8 cellular contexts compared by ENCODE assay signal in genomic region chr11:123741159-123741951, GRCh38. TPM values are rescaled to one million over a fixed set of nuclear protein-coding genes. Genes with fewer than 3 reads are reported as not detected.
DNase-seq lines count a peak whose midpoint lies in the region; ATAC-seq, FAIRE-seq and TF ChIP-seq lines count a peak whose summit lies in the region.

ZNF202 (minus strand) TSS chr11:123741660; CDS start chr11:123730888, 10,772 bp downstream.

- TF ChIP-seq CTCF in GM12875 (IDR thresholded peaks at IDR 0.05; ENCODE audit: borderline replicate concordance, insufficient read depth, low read depth, low read length) (peak; percentile 14; the same call in 1 of the 2 replicates), SU-DHL-6 (IDR thresholded peaks at IDR 0.05; ENCODE audit: insufficient read depth, low read length, poor library complexity, severe bottlenecking) (no peak), pancreas (IDR thresholded peaks at IDR 0.05) (peak in 1 of 4 donors; percentile 15), tibial artery (IDR thresholded peaks at IDR 0.05) (no peak)

- H3K4me3 ChIP-seq in GM12875 (ENCODE audit: low read depth, low read length) (peak within 1 kb of the TSS; percentile 74), SU-DHL-6 (ENCODE audit: insufficient read depth, low read length, poor library complexity, severe bottlenecking) (peak within 1 kb of the TSS; percentile 83), pancreas (peak within 1 kb of the TSS; percentile 84 to 97 (median 94)), tibial artery (peak within 1 kb of the TSS; percentile 80 to 88)

- H3K36me3 ChIP-seq in SU-DHL-6 (ENCODE audit: low read length) (peaks cover 24% of the 10 kb centered on the region), pancreas (no peaks in the 10 kb centered on the region), tibial artery (peaks cover 0 to 16% (median 1%) of the 10 kb centered on the region in 3 donors)

- peaks cover 10% of the 10 kb centered on the region for H3K27me3 Mint-ChIP-seq in activated naive CD8-positive, alpha-beta T cell treated with anti-CD3 and anti-CD28 coated beads, Interleukin-2, amount 10 ng/mL, durations not matched to agents 7 days and 5 days

- peak within 1 kb of the TSS; percentile 91 for H3K4me3 Mint-ChIP-seq in activated naive CD8-positive, alpha-beta T cell treated with anti-CD3 and anti-CD28 coated beads, Interleukin-2, amount 10 ng/mL, durations not matched to agents 7 days and 5 days

- H3K27ac Mint-ChIP-seq in activated naive CD8-positive, alpha-beta T cell treated with anti-CD3 and anti-CD28 coated beads, Interleukin-2, amount 10 ng/mL, durations not matched to agents 7 days and 5 days = peak within 1 kb of the TSS; percentile 90

- peak within 1 kb of the TSS; percentile 85 for H3K4me2 ChIP-seq in SU-DHL-6 (ENCODE audit: low read depth, low read length, poor library complexity, severe bottlenecking)

- H2AFZ ChIP-seq in SU-DHL-6 (ENCODE audit: low read depth, low read length, severe bottlenecking) = peak within 1 kb of the TSS; percentile 98

- no peaks in the 10 kb centered on the region for H3F3A ChIP-seq in SU-DHL-6 (ENCODE audit: insufficient read depth)

- peaks cover 0 to 15% (median 5%) of the 10 kb centered on the region in 3 donors for H3K4me1 ChIP-seq in pancreas
- H3K4me1 ChIP-seq in tibial artery = peaks cover 0 to 22% (median 18%) of the 10 kb centered on the region in 4 donors

- H3K9me3 ChIP-seq in SU-DHL-6 (ENCODE audit: insufficient read depth, low read length) = no peaks in the 10 kb centered on the region
- no peaks in the 10 kb centered on the region for H3K9me3 ChIP-seq in pancreas
- no peaks in the 10 kb centered on the region for H3K9me3 ChIP-seq in tibial artery

- peaks cover 49% of the 10 kb centered on the region for H3K79me2 ChIP-seq in SU-DHL-6 (ENCODE audit: insufficient read depth, low read length)

- POLR2A ChIA-PET in activated naive CD8-positive, alpha-beta T cell treated with anti-CD3 and anti-CD28 coated beads, Interleukin-2, amount 10 ng/mL, durations not matched to agents 7 days and 5 days (lab: Charles Lee) = interaction anchor here (1.0 kb wide), 1 partner anchor 12 kb away, joined by 3 read pairs; no protein-coding TSS in a partner anchor

- DNase-seq in NCI-H1417 (lab: John Stamatoyannopoulos, UW) = peak; percentile 90 to 95 (median 92)
- peak; percentile 93 for DNase-seq in activated naive CD8-positive, alpha-beta T cell treated with anti-CD3 and anti-CD28 coated beads, Interleukin-2, amount 10 ng/mL, durations not matched to agents 7 days and 5 days
- peak; percentile 95 for DNase-seq in Right ventricle myocardium inferior (ENCODE audit: missing footprints)
- peak; percentile 87 to 95 (median 90) for DNase-seq in pancreas
- DNase-seq in tibial artery = peak; percentile 89 to 93

- peak within 1 kb of the TSS; percentile 33; the same call in 1 of the 2 replicates for H3K27ac ChIP-seq in SU-DHL-6 (ENCODE audit: low read depth, low read length)
- H3K27ac ChIP-seq in pancreas = peak within 1 kb of the TSS; percentile 42 to 69 (median 52)
- H3K27ac ChIP-seq in tibial artery = peak within 1 kb of the TSS; percentile 79 to 81

- intact Hi-C loops in Right ventricle myocardium inferior (cut with DNase I) = no loop called here
- intact Hi-C loops in pancreas (cut with DNase I) = no loop called here
- intact Hi-C loops in tibial artery (cut with DNase I; ENCODE audit: low total_unique reads) = no loop called here

- H3K9ac ChIP-seq in SU-DHL-6 (ENCODE audit: low read length) = peak within 1 kb of the TSS; percentile 93

- 1% methylated on average over 59 to 65 of the region's 65 CpGs for WGBS in pancreas, 2 donors

- H3K27me3 ChIP-seq in SU-DHL-6 (ENCODE audit: low read length) = no peaks in the 10 kb centered on the region
- no peaks in the 10 kb centered on the region for H3K27me3 ChIP-seq in pancreas
- H3K27me3 ChIP-seq in tibial artery = no peaks in the 10 kb centered on the region

- peaks cover 21% of the 10 kb centered on the region for H3K4me1 Mint-ChIP-seq in activated naive CD8-positive, alpha-beta T cell treated with anti-CD3 and anti-CD28 coated beads, Interleukin-2, amount 10 ng/mL, durations not matched to agents 7 days and 5 days

- H3K36me3 Mint-ChIP-seq in activated naive CD8-positive, alpha-beta T cell treated with anti-CD3 and anti-CD28 coated beads, Interleukin-2, amount 10 ng/mL, durations not matched to agents 7 days and 5 days = peaks cover 17% of the 10 kb centered on the region

- H3K9me2 ChIP-seq in SU-DHL-6 (replicated peaks; ENCODE audit: insufficient read depth, low read length) = no peaks in the 10 kb centered on the region

- no peaks in the 10 kb centered on the region for H4K20me1 ChIP-seq in SU-DHL-6 (ENCODE audit: low read depth, low read length)

- ATAC-seq in HG02763 (IDR thresholded peaks at IDR 0.05; ENCODE audit: unreplicated experiment) = peak; percentile 98
- ATAC-seq in activated naive CD8-positive, alpha-beta T cell treated with anti-CD3 and anti-CD28 coated beads, Interleukin-2, amount 10 ng/mL, durations not matched to agents 7 days and 5 days (ENCODE audit: low read depth) = peak; percentile 96
- peak; percentile 100 for ATAC-seq in Right ventricle myocardium inferior
- ATAC-seq in pancreas = peak; percentile 97 to 99 (median 98)

- FAIRE-seq in pancreas (lab: Jason Lieb, UNC) = no peak

- no peaks in the 10 kb centered on the region for H3K9me3 Mint-ChIP-seq in activated naive CD8-positive, alpha-beta T cell treated with anti-CD3 and anti-CD28 coated beads, Interleukin-2, amount 10 ng/mL, durations not matched to agents 7 days and 5 days

RNA-seq across cellular contexts. Expression of gene ZNF202, which starts in this region (rescaled TPM):
- total RNA-seq in activated naive CD8-positive, alpha-beta T cell treated with anti-CD3 and anti-CD28 coated beads, Interleukin-2, amount 10 ng/mL, durations not matched to agents 7 days and 5 days = 10 to 100 TPM; 14.9 to 18.0 TPM
- total RNA-seq in Right ventricle myocardium inferior (5.6 TPM), pancreas (1 to 10 TPM; 3.9 to 9.5 (median 6.7) TPM)
- 10 to 100 TPM in 1 of 2 donors, 1 to 10 TPM in 1; 9.6 to 11.9 TPM for polyA plus RNA-seq in pancreas

Comparison
In these comparisons a context has a peak if more than half of its experiments do, and no peak if none do; other contexts are left out.
1. Peak in every context shown above with its lines: DNase-seq, ATAC-seq, H3K4me3 ChIP-seq and H3K27ac ChIP-seq.